17 cellular contexts compared by ENCODE assay signal in genomic region chr5:111518747-111519146, GRCh38. TPM values are rescaled to one million over a fixed set of nuclear protein-coding genes. Genes with fewer than 3 reads are reported as not detected.
A peak's percentile ranks its signal among the peaks of the same experiment; 100 is the strongest.
DNase-seq lines count a peak whose midpoint lies in the region; ATAC-seq and TF ChIP-seq lines count a peak whose summit lies in the region.
"Had no signal": no experiment of that assay in that cellular context is flagged by ENCODE, and none has a peak within 500 bp of the region (broad histone marks: within the 10 kb centered on the region; RNA-seq: fewer than 3 reads in every experiment).

No MANE protein-coding gene starts in this region.

- H3K27me3 Mint-ChIP-seq in T-helper 17 cell (peaks cover 6% of the 10 kb centered on the region), mesothelial cell of epicardium (ENCODE audit: low read depth) (no peaks in the 10 kb centered on the region), neural progenitor cell (ENCODE audit: insufficient read depth, low read depth) (no peaks in the 10 kb centered on the region)
- H3K27me3 Mint-ChIP-seq: CD4-positive, alpha-beta memory T cell had no signal

- H3K4me3 ChIP-seq in neural progenitor cell: no peak overlapping the region
- H3K4me3 ChIP-seq: A549, GM23338 had no signal

- DNase-seq in left cardiac atrium: no peak
- no peak for DNase-seq in cardiac septum (ENCODE audit: low spot score)
- DNase-seq in T-helper 17 cell: no peak
- DNase-seq in mesothelial cell of epicardium (ENCODE audit: low spot score in 2 of 2, unreplicated experiment in 2 of 2): no peak
- no peak for DNase-seq in GM19238 (ENCODE audit: insufficient read length, low spot score)
- DNase-seq in neural progenitor cell (ENCODE audit: low spot score): no peak
- DNase-seq: BE2C; CD4-positive, alpha-beta memory T cell; COR-L47; DMS153; DND-41; GDM1; H7 had no signal

- no peak overlapping the region for H3K4me3 Mint-ChIP-seq in T-helper 17 cell
- no peak overlapping the region for H3K4me3 Mint-ChIP-seq in mesothelial cell of epicardium
- H3K4me3 Mint-ChIP-seq in neural progenitor cell: no peak overlapping the region
- H3K4me3 Mint-ChIP-seq: CD4-positive, alpha-beta memory T cell; GM23338 had no signal

- H3K27me3 ChIP-seq in neural progenitor cell: no peaks in the 10 kb centered on the region
- H3K27me3 ChIP-seq: BE2C had no signal

- no peaks in the 10 kb centered on the region for H3K36me3 Mint-ChIP-seq in T-helper 17 cell (ENCODE audit: low read depth)
- H3K36me3 Mint-ChIP-seq in mesothelial cell of epicardium: no peaks in the 10 kb centered on the region
- H3K36me3 Mint-ChIP-seq in neural progenitor cell: no peaks in the 10 kb centered on the region
- H3K36me3 Mint-ChIP-seq: CD4-positive, alpha-beta memory T cell had no signal

- no peak overlapping the region for H3K9ac ChIP-seq in neural progenitor cell

- no peak overlapping the region for H2AFZ ChIP-seq in neural progenitor cell (replicated peaks)
- H2AFZ ChIP-seq: GM23338 had no signal

- H3K9me3 ChIP-seq in T-helper 17 cell (ENCODE audit: control insufficient read depth, low read length, poor library complexity, severe bottlenecking) (no peaks in the 10 kb centered on the region), neural progenitor cell (ENCODE audit: low read depth) (no peaks in the 10 kb centered on the region)
- H3K9me3 ChIP-seq: A549, BE2C had no signal

- peaks cover 5% of the 10 kb centered on the region for H3F3A ChIP-seq in neural progenitor cell (ENCODE audit: low read depth)

- no peaks in the 10 kb centered on the region for H3K36me3 ChIP-seq in neural progenitor cell
- H3K36me3 ChIP-seq: BE2C had no signal

- ATAC-seq in left cardiac atrium (peak; percentile 33 to 53), T-helper 17 cell (no peak)
- ATAC-seq: A549, GM23338 had no signal

- no peak overlapping the region for H3K27ac ChIP-seq in neural progenitor cell
- H3K27ac ChIP-seq: A549, C4-2B, HL-60 had no signal

- H3K4me1 ChIP-seq in neural progenitor cell: peaks cover 13% of the 10 kb centered on the region
- H3K4me1 ChIP-seq: A549 had no signal

- no peak overlapping the region for H3K4me2 ChIP-seq in neural progenitor cell
- H3K4me2 ChIP-seq: A549, GM23338 had no signal

- H3K4me1 Mint-ChIP-seq in T-helper 17 cell (peaks cover 2% of the 10 kb centered on the region), mesothelial cell of epicardium (peaks cover 22% of the 10 kb centered on the region), neural progenitor cell (peaks cover 12% of the 10 kb centered on the region)

- TF ChIP-seq CTCF in mesothelial cell of epicardium (IDR thresholded peaks at IDR 0.05; ENCODE audit: unreplicated experiment) (no peak), neural progenitor cell (IDR thresholded peaks at IDR 0.05) (no peak)

- H4K20me1 ChIP-seq in neural progenitor cell (ENCODE audit: low read depth): no peaks in the 10 kb centered on the region

- H3K9me3 Mint-ChIP-seq in mesothelial cell of epicardium: no peaks in the 10 kb centered on the region
- no peaks in the 10 kb centered on the region for H3K9me3 Mint-ChIP-seq in neural progenitor cell
- H3K9me3 Mint-ChIP-seq: CD4-positive, alpha-beta memory T cell; GM23338 had no signal

- peak overlapping the region; percentile 72 for H3K27ac Mint-ChIP-seq in T-helper 17 cell
- peak overlapping the region; percentile 37 for H3K27ac Mint-ChIP-seq in mesothelial cell of epicardium
- H3K27ac Mint-ChIP-seq in neural progenitor cell: no peak overlapping the region
- H3K27ac Mint-ChIP-seq: CD4-positive, alpha-beta memory T cell; GM23338 had no signal

- intact Hi-C loops in left cardiac atrium (cut with DNase I): no loop called here
- intact Hi-C loops in cardiac septum (cut with DNase I): no loop called here

- H3K79me2 ChIP-seq in neural progenitor cell (ENCODE audit: low read depth): peaks cover 4% of the 10 kb centered on the region

RNA-seq across cellular contexts. Expression of gene STARD4, which starts 6.4 kb away (rescaled TPM):
- 10 to 100 TPM in 1 of 2 donors, 1 to 10 TPM in 1; 6.5 to 22.3 TPM for total RNA-seq in left cardiac atrium
- total RNA-seq in cardiac septum: 11.7 TPM
- total RNA-seq in T-helper 17 cell: 10 to 100 TPM; 18.8 to 29.9 TPM
- total RNA-seq in mesothelial cell of epicardium: 65.8 to 68.4 TPM (median 67.4 TPM) in 3 replicates
- total RNA-seq in neural progenitor cell (ENCODE audit: low replicate concordance): 101 and 157 TPM in 2 replicates
